18 cellular contexts compared by ENCODE assay signal in the genomic region with DNA sequence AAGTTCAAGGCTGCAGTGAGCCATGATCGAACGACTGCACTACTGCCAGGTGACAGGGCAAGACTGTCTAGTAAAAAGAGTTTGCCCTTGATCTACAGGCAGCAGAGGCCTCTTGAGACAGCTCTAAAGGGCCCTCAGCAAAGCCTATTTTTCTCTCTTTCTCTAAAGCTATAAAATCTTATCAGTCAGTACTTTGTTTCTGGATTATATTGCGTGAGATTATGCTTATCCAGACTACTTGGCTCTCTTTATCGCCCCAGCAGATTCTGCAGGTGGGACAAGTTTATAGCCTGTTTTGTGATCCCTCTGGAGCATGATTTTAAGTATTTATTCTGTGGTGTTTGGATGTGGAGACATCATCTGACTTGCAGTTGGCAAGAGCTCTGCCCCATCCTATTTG. TPM values are rescaled to one million over a fixed set of nuclear protein-coding genes. Genes with fewer than 3 reads are reported as not detected.
DNase-seq lines count a peak whose midpoint lies in the region; ATAC-seq, FAIRE-seq and TF ChIP-seq lines count a peak whose summit lies in the region.
"Had no signal": no experiment of that assay in that cellular context is flagged by ENCODE, and none has a peak within 500 bp of the region (broad histone marks: within the 10 kb centered on the region; RNA-seq: fewer than 3 reads in every experiment).

No MANE protein-coding gene starts in this region.

- FAIRE-seq in small intestine (lab: Jason Lieb, UNC) = no peak
- FAIRE-seq: bronchial epithelial cell, kidney had no signal

- no peak for TF ChIP-seq CTCF in HFF-Myc (IDR thresholded peaks at IDR 0.05; ENCODE audit: low read depth, low read length, missing control alignments)

- peaks cover 2% of the 10 kb centered on the region for H3K27me3 Mint-ChIP-seq in activated CD4-positive, alpha-beta memory T cell treated with anti-CD3 and anti-CD28 coated beads, Interleukin-2, amount 10 ng/mL, durations not matched to agents 7 days and 5 days
- H3K27me3 Mint-ChIP-seq in activated CD4-positive, alpha-beta memory T cell treated with anti-CD3 and anti-CD28 coated beads for 36 hours = no peaks in the 10 kb centered on the region
- H3K27me3 Mint-ChIP-seq in central memory CD8-positive, alpha-beta T cell = no peaks in the 10 kb centered on the region

- WGBS in small intestine, 3 donors = 10 to 70% (median 44%) methylated on average over 4 of the region's 4 CpGs

- H3K4me3 ChIP-seq in HFF-Myc (replicated peaks; ENCODE audit: low read depth, low read length) (0 out of 2 replicates have a peak overlapping the region, but pooled peaks have one; percentile 73), small intestine (ENCODE audit: low read depth in 1 of 2, low read length in 2 of 2) (no peak overlapping the region)
- H3K4me3 ChIP-seq: sigmoid colon, tibial nerve had no signal

- no peak for DNase-seq in activated CD4-positive, alpha-beta memory T cell treated with anti-CD3 and anti-CD28 coated beads, Interleukin-2, amount 10 ng/mL, durations not matched to agents 7 days and 5 days
- no peak for DNase-seq in activated CD4-positive, alpha-beta memory T cell treated with anti-CD3 and anti-CD28 coated beads for 36 hours
- DNase-seq in HFF-Myc (ENCODE audit: extremely low read depth, low read depth) = no peak
- no peak for DNase-seq in central memory CD8-positive, alpha-beta T cell (ENCODE audit: low spot score in 2 of 2)
- DNase-seq in small intestine = peak; percentile 47
- DNase-seq in amniotic stem cell (lab: John Stamatoyannopoulos, UW) = no peak
- DNase-seq: activated CD4-positive, alpha-beta T cell treated with anti-CD3 and anti-CD28 coated beads, Interleukin-2, amount 50 U/mL, for 4 hours; activated gamma-delta T cell treated with Interleukin-2 at 50 U/mL for 16 hours; head of caudate nucleus; kidney; NCI-H1417 treated with DMSO at 0.1 percent for 48 hours; NCI-H345; sigmoid colon; stimulated activated CD8-positive, alpha-beta memory T cell treated with anti-CD3 and anti-CD28 coated beads, Interleukin-4, amount 100 ng/mL, for 48 hours had no signal

- H3K9me3 ChIP-seq in small intestine (ENCODE audit: control insufficient read depth, low read depth) = no peaks in the 10 kb centered on the region
- H3K9me3 ChIP-seq: sigmoid colon, tibial nerve had no signal

- peaks cover 4 to 10% of the 10 kb centered on the region in 2 donors for H3K4me1 ChIP-seq in small intestine (ENCODE audit: control insufficient read depth in 2 of 2, insufficient read depth in 1 of 2, low read depth in 1 of 2, low read length in 1 of 2)

- H3K9me3 Mint-ChIP-seq in activated CD4-positive, alpha-beta memory T cell treated with anti-CD3 and anti-CD28 coated beads, Interleukin-2, amount 10 ng/mL, durations not matched to agents 7 days and 5 days = no peaks in the 10 kb centered on the region
- H3K9me3 Mint-ChIP-seq in activated CD4-positive, alpha-beta memory T cell treated with anti-CD3 and anti-CD28 coated beads for 36 hours = no peaks in the 10 kb centered on the region
- H3K9me3 Mint-ChIP-seq in central memory CD8-positive, alpha-beta T cell = no peaks in the 10 kb centered on the region

- peak overlapping the region in 1 of 2 donors; percentile 36 for H3K27ac ChIP-seq in small intestine (ENCODE audit: low read depth in 1 of 2, low read length in 1 of 2)
- H3K27ac ChIP-seq: sigmoid colon, tibial nerve had no signal

- peak overlapping the region; percentile 5 for H3K27ac Mint-ChIP-seq in activated CD4-positive, alpha-beta memory T cell treated with anti-CD3 and anti-CD28 coated beads, Interleukin-2, amount 10 ng/mL, durations not matched to agents 7 days and 5 days
- H3K27ac Mint-ChIP-seq in activated CD4-positive, alpha-beta memory T cell treated with anti-CD3 and anti-CD28 coated beads for 36 hours = no peak overlapping the region
- peak overlapping the region; percentile 22 for H3K27ac Mint-ChIP-seq in central memory CD8-positive, alpha-beta T cell (ENCODE audit: low read depth)

- no peaks in the 10 kb centered on the region for H3K27me3 ChIP-seq in small intestine (ENCODE audit: control insufficient read depth in 2 of 2, insufficient read depth in 2 of 2, low read length in 2 of 2)
- H3K27me3 ChIP-seq: sigmoid colon, tibial nerve had no signal

- H3K4me3 Mint-ChIP-seq in activated CD4-positive, alpha-beta memory T cell treated with anti-CD3 and anti-CD28 coated beads, Interleukin-2, amount 10 ng/mL, durations not matched to agents 7 days and 5 days = peak overlapping the region; percentile 12
- no peak overlapping the region for H3K4me3 Mint-ChIP-seq in activated CD4-positive, alpha-beta memory T cell treated with anti-CD3 and anti-CD28 coated beads for 36 hours
- no peak overlapping the region for H3K4me3 Mint-ChIP-seq in central memory CD8-positive, alpha-beta T cell

- ATAC-seq in central memory CD8-positive, alpha-beta T cell (replicated peaks; ENCODE audit: extremely low read depth, poor library complexity, severe bottlenecking) = no peak
- ATAC-seq in HG02840 (IDR thresholded peaks at IDR 0.05; ENCODE audit: low FRiP score, unreplicated experiment) (no peak), GM19328 (IDR thresholded peaks at IDR 0.05; ENCODE audit: unreplicated experiment) (no peak)

- POLR2A ChIA-PET in activated CD4-positive, alpha-beta memory T cell treated with anti-CD3 and anti-CD28 coated beads, Interleukin-2, amount 10 ng/mL, durations not matched to agents 7 days and 5 days (lab: Charles Lee) = interaction anchor here (0.8 to 4.0 kb wide), 6 partner anchors 22 to 915 kb away, joined by 3 to 21 read pairs (median 4); a partner anchor contains a TSS
- POLR2A ChIA-PET in activated CD4-positive, alpha-beta memory T cell treated with anti-CD3 and anti-CD28 coated beads for 36 hours (lab: Charles Lee) = no interaction called here

- CTCF ChIA-PET in activated CD4-positive, alpha-beta memory T cell treated with anti-CD3 and anti-CD28 coated beads, Interleukin-2, amount 10 ng/mL, durations not matched to agents 7 days and 5 days (lab: Charles Lee) = interaction anchor here (0.7 to 1.1 kb wide), 2 partner anchors 26 to 78 kb away, joined by 3 read pairs; no protein-coding TSS in a partner anchor
- CTCF ChIA-PET in activated CD4-positive, alpha-beta memory T cell treated with anti-CD3 and anti-CD28 coated beads for 36 hours (lab: Charles Lee) = interaction anchor here (0.9 kb wide), 2 partner anchors 22 to 128 kb away, joined by 5 read pairs; no protein-coding TSS in a partner anchor

- H3K4me1 Mint-ChIP-seq in activated CD4-positive, alpha-beta memory T cell treated with anti-CD3 and anti-CD28 coated beads, Interleukin-2, amount 10 ng/mL, durations not matched to agents 7 days and 5 days = peaks cover 24% of the 10 kb centered on the region
- H3K4me1 Mint-ChIP-seq in activated CD4-positive, alpha-beta memory T cell treated with anti-CD3 and anti-CD28 coated beads for 36 hours (ENCODE audit: low read depth) = peaks cover 29% of the 10 kb centered on the region
- peaks cover 36% of the 10 kb centered on the region for H3K4me1 Mint-ChIP-seq in central memory CD8-positive, alpha-beta T cell

- intact Hi-C loops in activated CD4-positive, alpha-beta memory T cell treated with anti-CD3 and anti-CD28 coated beads for 36 hours (cut with micrococcal nuclease) = loop anchor here (10.0 kb wide), 1 partner anchor 595 kb away; no protein-coding TSS in a partner anchor

- peaks cover 4 to 7% of the 10 kb centered on the region in 2 donors for H3K36me3 ChIP-seq in small intestine (ENCODE audit: control insufficient read depth in 2 of 2, insufficient read depth in 2 of 2, low read length in 2 of 2)

- peaks cover 44% of the 10 kb centered on the region for H3K36me3 Mint-ChIP-seq in activated CD4-positive, alpha-beta memory T cell treated with anti-CD3 and anti-CD28 coated beads, Interleukin-2, amount 10 ng/mL, durations not matched to agents 7 days and 5 days (ENCODE audit: low read depth)
- peaks cover 32% of the 10 kb centered on the region for H3K36me3 Mint-ChIP-seq in activated CD4-positive, alpha-beta memory T cell treated with anti-CD3 and anti-CD28 coated beads for 36 hours
- peaks cover 58% of the 10 kb centered on the region for H3K36me3 Mint-ChIP-seq in central memory CD8-positive, alpha-beta T cell (ENCODE audit: insufficient read depth)

RNA-seq across cellular contexts. Expression of a gene that starts 2.7 kb away (rescaled TPM):
- total RNA-seq in activated CD4-positive, alpha-beta memory T cell treated with anti-CD3 and anti-CD28 coated beads, Interleukin-2, amount 10 ng/mL, durations not matched to agents 7 days and 5 days = 10 to 100 TPM; 14.9 to 16.8 TPM
- total RNA-seq in activated CD4-positive, alpha-beta memory T cell treated with anti-CD3 and anti-CD28 coated beads for 36 hours = 10 to 100 TPM; 18.3 to 19.2 TPM
- polyA plus RNA-seq in small intestine = 10 to 100 TPM; 20.8 to 32.4 (median 23.0) TPM

RNA-seq across cellular contexts. Expression of a gene that starts 11.3 kb away (rescaled TPM):
- 1 to 10 TPM; 2.1 to 2.6 TPM for total RNA-seq in activated CD4-positive, alpha-beta memory T cell treated with anti-CD3 and anti-CD28 coated beads, Interleukin-2, amount 10 ng/mL, durations not matched to agents 7 days and 5 days
- total RNA-seq in activated CD4-positive, alpha-beta memory T cell treated with anti-CD3 and anti-CD28 coated beads for 36 hours = 1 to 10 TPM; 1.7 to 1.9 TPM
- polyA plus RNA-seq in small intestine = under 1 TPM in 1 of 3 donors, not detected in 2; 0.79 TPM
- total RNA-seq: sigmoid colon had no signal

RNA-seq across cellular contexts. Expression of a gene that starts 56.1 kb away (rescaled TPM):
- 1 to 10 TPM; 4.0 to 4.2 TPM for total RNA-seq in activated CD4-positive, alpha-beta memory T cell treated with anti-CD3 and anti-CD28 coated beads, Interleukin-2, amount 10 ng/mL, durations not matched to agents 7 days and 5 days
- under 1 TPM; 0.31 to 0.34 TPM for total RNA-seq in activated CD4-positive, alpha-beta memory T cell treated with anti-CD3 and anti-CD28 coated beads for 36 hours
- under 1 TPM in 1 of 3 donors, not detected in 2; 0.63 TPM for polyA plus RNA-seq in small intestine
